ENCODE assay signal across 3 cellular contexts in genomic region chr1:234852659-234853058, GRCh38.
TF ChIP-seq lines count a peak whose summit lies in the region.

No MANE protein-coding gene starts in this region.

TF ChIP-seq in A549, 52 proteins besides CTCF, POLR2A, EP300 and RAD21 (continued from another document):
- TF ChIP-seq HMGXB4 (CRISPR knock-in tag; IDR thresholded peaks at IDR 0.05; ENCODE audit: borderline replicate concordance) (no peak), HOXB5 (CRISPR knock-in tag; IDR thresholded peaks at IDR 0.05) (no peak), ZC3H11A (IDR thresholded peaks at IDR 0.05) (no peak), EHF (CRISPR knock-in tag; IDR thresholded peaks at IDR 0.05) (no peak), RARB (CRISPR knock-in tag; IDR thresholded peaks at IDR 0.05) (no peak), ESRRA (IDR thresholded peaks at IDR 0.05; ENCODE audit: borderline replicate concordance, low read length) (no peak), TP53 (CRISPR knock-in tag; IDR thresholded peaks at IDR 0.05) (no peak), PHF8 (IDR thresholded peaks at IDR 0.05; ENCODE audit: borderline replicate concordance, low read depth) (no peak), ZFP36 (IDR thresholded peaks at IDR 0.05; ENCODE audit: borderline replicate concordance, partially characterized antibody) (no peak)

TF ChIP-seq in WTC11, 78 proteins besides CTCF, POLR2A, EP300 and RAD21:
- TF ChIP-seq FOXP4 (CRISPR knock-in tag; IDR thresholded peaks at IDR 0.05) (no peak), MAX (CRISPR knock-in tag; IDR thresholded peaks at IDR 0.05) (no peak), ATF1 (CRISPR knock-in tag; IDR thresholded peaks at IDR 0.05) (no peak), CREB1 (CRISPR knock-in tag; IDR thresholded peaks at IDR 0.05) (no peak), FOXP1 (CRISPR knock-in tag; IDR thresholded peaks at IDR 0.05; ENCODE audit: borderline replicate concordance) (no peak), ESRRA (CRISPR knock-in tag; IDR thresholded peaks at IDR 0.05; ENCODE audit: borderline replicate concordance) (no peak), SMAD4 (CRISPR knock-in tag; IDR thresholded peaks at IDR 0.05) (no peak), EMX1 (CRISPR knock-in tag; IDR thresholded peaks at IDR 0.05) (no peak), GABPB1 (CRISPR knock-in tag; IDR thresholded peaks at IDR 0.05) (no peak), ZNF423 (CRISPR knock-in tag; IDR thresholded peaks at IDR 0.05) (no peak), JUN (CRISPR knock-in tag; IDR thresholded peaks at IDR 0.05) (no peak), USF1 (CRISPR knock-in tag; IDR thresholded peaks at IDR 0.05) (no peak), SOX15 (CRISPR knock-in tag; IDR thresholded peaks at IDR 0.05) (no peak), ETV6 (CRISPR knock-in tag; IDR thresholded peaks at IDR 0.05) (no peak), ELF4 (CRISPR knock-in tag; IDR thresholded peaks at IDR 0.05; ENCODE audit: low read depth) (no peak), ZNF281 (CRISPR knock-in tag; IDR thresholded peaks at IDR 0.05) (no peak), CREM (CRISPR knock-in tag; IDR thresholded peaks at IDR 0.05) (no peak)

TF ChIP-seq in HEK293T, 16 proteins besides CTCF, POLR2A, EP300 and RAD21 (continued from another document):
- no peak for TF ChIP-seq BHLHE40 (IDR thresholded peaks at IDR 0.05; ENCODE audit: borderline replicate concordance)
- no peak for TF ChIP-seq FOXA1 (IDR thresholded peaks at IDR 0.05)
- no peak for TF ChIP-seq ARNT (IDR thresholded peaks at IDR 0.05)
- TF ChIP-seq LEF1 (IDR thresholded peaks at IDR 0.05; ENCODE audit: borderline replicate concordance): no peak
